In the genomic region with DNA sequence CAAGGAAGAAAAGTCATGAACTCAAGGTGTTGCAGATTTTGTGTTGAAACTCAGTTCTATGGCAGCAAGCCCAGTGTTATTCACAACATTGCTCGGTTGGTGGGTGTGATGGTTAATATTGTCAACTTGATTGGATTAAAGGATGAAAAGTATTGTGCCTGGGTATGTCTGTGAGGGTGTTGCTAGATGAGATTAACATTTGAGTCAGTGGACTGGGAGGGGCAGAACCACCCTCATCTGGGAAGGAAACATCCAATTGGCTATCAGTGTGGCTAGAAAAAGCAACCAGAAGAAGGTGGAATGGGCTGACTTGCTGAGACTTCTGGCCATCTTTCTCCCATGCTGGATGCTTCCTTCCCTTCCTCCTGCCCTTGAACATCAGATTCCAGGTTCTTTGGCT, we compare ENCODE assay signal across 19 cellular contexts.
"Had no signal": no experiment of that assay in that cellular context is flagged by ENCODE, and none has a peak within 500 bp of the region (broad histone marks: within the 10 kb centered on the region; RNA-seq: fewer than 3 reads in every experiment).

No MANE protein-coding gene starts in this region.

- DNase-seq: activated CD4-positive, alpha-beta T cell treated with anti-CD3 and anti-CD28 coated beads for 4 hours; activated naive CD4-positive, alpha-beta T cell treated with Interleukin-2 at 50 U/mL for 16 hours; anterior cingulate cortex; cortex of kidney; foreskin melanocyte; immature natural killer cell; natural killer cell; stimulated activated CD4-positive, alpha-beta T cell treated with anti-CD3 and anti-CD28 coated beads, Interleukin-1b, Interleukin-23, amount 100 ng/mL, for 48 hours; T-helper 9 cell had no signal

- H3K4me1 Mint-ChIP-seq: immature natural killer cell, mesothelial cell of epicardium, natural killer cell had no signal

- H3K9me3 ChIP-seq: body of pancreas, prostate gland, thoracic aorta, vagina had no signal

- H3K27ac ChIP-seq: body of pancreas, cardiac muscle cell, epithelial cell of prostate, prostate gland, thoracic aorta, vagina had no signal

- H3K4me1 ChIP-seq: body of pancreas, prostate gland, vagina had no signal

- H3K4me3 ChIP-seq: body of pancreas, cardiac muscle cell, prostate gland, thoracic aorta, vagina had no signal

- ATAC-seq: body of pancreas, left lobe of liver, natural killer cell, WTC11 had no signal

- H3K9me3 Mint-ChIP-seq: immature natural killer cell, mesothelial cell of epicardium, natural killer cell, type B pancreatic cell had no signal

- H3K27me3 ChIP-seq: body of pancreas, cardiac muscle cell, vagina had no signal

- H3K27ac Mint-ChIP-seq: immature natural killer cell, mesothelial cell of epicardium, natural killer cell, type B pancreatic cell, WTC11 had no signal

- H3K4me3 Mint-ChIP-seq: immature natural killer cell, mesothelial cell of epicardium, natural killer cell, type B pancreatic cell, WTC11 had no signal

- H3K36me3 ChIP-seq: cardiac muscle cell, prostate gland, thoracic aorta, vagina had no signal

- H3K27me3 Mint-ChIP-seq: type B pancreatic cell had no signal

- H3K36me3 Mint-ChIP-seq: immature natural killer cell, mesothelial cell of epicardium, natural killer cell, type B pancreatic cell, WTC11 had no signal
